ENCODE assay signal across 8 cellular contexts in genomic region chr19:16324064-16324383, GRCh38. TPM values are rescaled to one million over a fixed set of nuclear protein-coding genes. Genes with fewer than 3 reads are reported as not detected.
DNase-seq lines count a peak whose midpoint lies in the region; TF ChIP-seq lines count a peak whose summit lies in the region.

No MANE protein-coding gene starts in this region.

- H3F3A ChIP-seq in OCI-LY1 (ENCODE audit: insufficient read depth, low read length) = no peaks in the 10 kb centered on the region

- H3K9me2 ChIP-seq in OCI-LY1 (ENCODE audit: low read depth, low read length) = no peaks in the 10 kb centered on the region

- H3K4me2 ChIP-seq in OCI-LY1 (ENCODE audit: low read length) = peak overlapping the region; percentile 78

- H3K27ac ChIP-seq in CD4-positive, alpha-beta memory T cell (ENCODE audit: low read depth, low read length) = peak overlapping the region; percentile 95
- H3K27ac ChIP-seq in OCI-LY1 (ENCODE audit: low read depth, low read length, poor library complexity, severe bottlenecking) = no peak overlapping the region

- H2AFZ ChIP-seq in OCI-LY1 (ENCODE audit: low read length) = no peak overlapping the region

- POLR2A ChIA-PET in CD4-positive, alpha-beta memory T cell (lab: Charles Lee; ENCODE audit: partially characterized antibody) = interaction anchor here (0.6 to 32.3 kb wide), 47 partner anchors 8 to 1957 kb away, joined by 3 to 6478 read pairs (median 5); partner anchors contain the start of genes AP1M1, C19orf44, CALR3 and FAM32A

- H3K4me3 Mint-ChIP-seq in CD4-positive, alpha-beta memory T cell = peak overlapping the region; percentile 77 to 87 (median 83)
- no peak overlapping the region for H3K4me3 Mint-ChIP-seq in endothelial cell (ENCODE audit: unreplicated experiment)
- H3K4me3 Mint-ChIP-seq in osteocyte (ENCODE audit: unreplicated experiment) = peak overlapping the region; percentile 61

- H4K20me1 ChIP-seq in OCI-LY1 (ENCODE audit: insufficient read depth, low read length) = no peaks in the 10 kb centered on the region

- intact Hi-C loops in CD4-positive, alpha-beta memory T cell (cut with micrococcal nuclease) = loop anchor here (1.0 to 5.0 kb wide), 6 partner anchors 42 to 213 kb away; partner anchors contain the start of gene RAB8A

- H3K27me3 Mint-ChIP-seq in CD4-positive, alpha-beta memory T cell = peaks cover 0 to 7% of the 10 kb centered on the region in 2 donors
- H3K27me3 Mint-ChIP-seq in endothelial cell (ENCODE audit: unreplicated experiment) (peaks cover 55% of the 10 kb centered on the region), osteocyte (ENCODE audit: unreplicated experiment) (no peaks in the 10 kb centered on the region)

- H3K36me3 ChIP-seq in CD4-positive, alpha-beta memory T cell (ENCODE audit: insufficient read depth, low read length) = peaks cover 33% of the 10 kb centered on the region
- H3K36me3 ChIP-seq in OCI-LY1 (ENCODE audit: insufficient read depth, low read length) = no peaks in the 10 kb centered on the region

- H3K9me3 Mint-ChIP-seq in CD4-positive, alpha-beta memory T cell = peaks cover 0 to 34% (median 11%) of the 10 kb centered on the region in 8 donors
- H3K9me3 Mint-ChIP-seq in endothelial cell (ENCODE audit: unreplicated experiment) (no peaks in the 10 kb centered on the region), osteocyte (ENCODE audit: unreplicated experiment) (no peaks in the 10 kb centered on the region)

- no peak for TF ChIP-seq CTCF in OCI-LY1 (IDR thresholded peaks at IDR 0.05; ENCODE audit: low read length)
- TF ChIP-seq CTCF in endothelial cell (IDR thresholded peaks at IDR 0.05; ENCODE audit: unreplicated experiment) = no peak
- no peak for TF ChIP-seq CTCF in osteocyte (IDR thresholded peaks at IDR 0.05)

- H3K4me3 ChIP-seq in CD4-positive, alpha-beta memory T cell (ENCODE audit: low read length in 2 of 2) = peak overlapping the region; percentile 38 to 73
- H3K4me3 ChIP-seq in OCI-LY1 (ENCODE audit: low read depth, low read length, poor library complexity, severe bottlenecking) = peak overlapping the region; percentile 31

- no peak for DNase-seq in CD4-positive, alpha-beta memory T cell
- DNase-seq in endothelial cell (ENCODE audit: low spot score) (no peak), osteocyte (ENCODE audit: extremely low spot score, unreplicated experiment) (no peak), mucosa of gallbladder (ENCODE audit: low spot score) (no peak), islet precursor cell (no peak), NCI-H226 (no peak), NCI-H446 (lab: John Stamatoyannopoulos, UW) (no peak)

- peaks cover 32% of the 10 kb centered on the region for H3K4me1 ChIP-seq in CD4-positive, alpha-beta memory T cell (ENCODE audit: insufficient read depth, low read length)
- H3K4me1 ChIP-seq in OCI-LY1 (ENCODE audit: insufficient read depth, low read length, severe bottlenecking) = peaks cover 15% of the 10 kb centered on the region

- H3K79me2 ChIP-seq in OCI-LY1 (ENCODE audit: insufficient read depth, low read length) = no peaks in the 10 kb centered on the region

- no peaks in the 10 kb centered on the region for H3K27me3 ChIP-seq in CD4-positive, alpha-beta memory T cell (ENCODE audit: insufficient read depth, low read length)
- H3K27me3 ChIP-seq in OCI-LY1 (ENCODE audit: insufficient read depth, low read length) = peaks cover 17% of the 10 kb centered on the region

- H3K36me3 Mint-ChIP-seq in CD4-positive, alpha-beta memory T cell = peaks cover 34 to 35% of the 10 kb centered on the region in 2 donors
- H3K36me3 Mint-ChIP-seq in endothelial cell (ENCODE audit: low read depth, unreplicated experiment) (peaks cover 28% of the 10 kb centered on the region), osteocyte (ENCODE audit: unreplicated experiment) (peaks cover 20% of the 10 kb centered on the region)

- H3K4me1 Mint-ChIP-seq in CD4-positive, alpha-beta memory T cell = peaks cover 15 to 64% (median 31%) of the 10 kb centered on the region in 4 donors
- peaks cover 21% of the 10 kb centered on the region for H3K4me1 Mint-ChIP-seq in endothelial cell (ENCODE audit: unreplicated experiment)
- peaks cover 25% of the 10 kb centered on the region for H3K4me1 Mint-ChIP-seq in osteocyte (ENCODE audit: unreplicated experiment)

- H3K9ac ChIP-seq in OCI-LY1 (ENCODE audit: low read length) = no peak overlapping the region

- CTCF ChIA-PET in CD4-positive, alpha-beta memory T cell (lab: Charles Lee; ENCODE audit: partially characterized antibody) = interaction anchor here (0.6 to 2.2 kb wide), 7 partner anchors 15 to 76 kb away, joined by 3 to 19 read pairs (median 5); no protein-coding TSS in a partner anchor

- H3K27ac Mint-ChIP-seq in CD4-positive, alpha-beta memory T cell = peak overlapping the region; percentile 96 to 98 (median 98)
- H3K27ac Mint-ChIP-seq in endothelial cell (ENCODE audit: unreplicated experiment) = peak overlapping the region; percentile 64
- H3K27ac Mint-ChIP-seq in osteocyte (ENCODE audit: unreplicated experiment) = peak overlapping the region; percentile 92

- H3K9me3 ChIP-seq in CD4-positive, alpha-beta memory T cell (ENCODE audit: control insufficient read depth in 1 of 2, low read length in 2 of 2) = no peaks in the 10 kb centered on the region
- H3K9me3 ChIP-seq in OCI-LY1 (ENCODE audit: low read length) = no peaks in the 10 kb centered on the region

RNA-seq across cellular contexts. Expression of gene KLF2, which starts 0.6 kb away (rescaled TPM):
- 100 to 1,000 TPM; 425 to 437 TPM for total RNA-seq in CD4-positive, alpha-beta memory T cell
- polyA plus RNA-seq in CD4-positive, alpha-beta memory T cell = 100 to 1,000 TPM; 120 to 300 TPM
- 48.9 TPM for total RNA-seq in endothelial cell (ENCODE audit: unreplicated experiment)
- total RNA-seq in osteocyte = 41.4 and 55.5 TPM in 2 replicates
- total RNA-seq in mucosa of gallbladder = 91.4 TPM
